ENCODE assay signal across 9 cellular contexts in genomic region chr12:47824629-47825028, GRCh38. TPM values are rescaled to one million over a fixed set of nuclear protein-coding genes. Genes with fewer than 3 reads are reported as not detected.
A peak's percentile ranks its signal among the peaks of the same experiment; 100 is the strongest.
DNase-seq lines count a peak whose midpoint lies in the region; ATAC-seq and TF ChIP-seq lines count a peak whose summit lies in the region.
"Had no signal": no experiment of that assay in that cellular context is flagged by ENCODE, and none has a peak within 500 bp of the region (broad histone marks: within the 10 kb centered on the region; RNA-seq: fewer than 3 reads in every experiment).

No MANE protein-coding gene starts in this region.

- H4K8ac ChIP-seq in trophoblast cell (ENCODE audit: low read depth, low read length): no peak overlapping the region

- POLR2A ChIA-PET in CD4-positive, alpha-beta T cell (lab: Charles Lee): interaction anchor here (0.7 to 16.4 kb wide), 7 partner anchors 9 to 374 kb away, joined by 3 to 274 read pairs (median 5); no protein-coding TSS in a partner anchor

- intact Hi-C loops in CD4-positive, alpha-beta T cell (cut with DNase I, micrococcal nuclease): loop anchor here (2.0 to 10.0 kb wide), 2 partner anchors 16 to 1610 kb away; no protein-coding TSS in a partner anchor
- intact Hi-C loops in psoas muscle (cut with DNase I): no loop called here

- no peaks in the 10 kb centered on the region for H3K9me3 ChIP-seq in CD4-positive, alpha-beta T cell (ENCODE audit: control insufficient read depth, low read length)
- H3K9me3 ChIP-seq in Loucy (ENCODE audit: insufficient read depth, low read depth, low read length) (no peaks in the 10 kb centered on the region), trophoblast cell (ENCODE audit: insufficient read depth, low read depth, low read length) (no peaks in the 10 kb centered on the region), psoas muscle (no peaks in the 10 kb centered on the region)

- peak overlapping the region; percentile 75 for H3K4me3 Mint-ChIP-seq in CD4-positive, alpha-beta T cell
- H3K4me3 Mint-ChIP-seq in chondrocyte (ENCODE audit: unreplicated experiment): no peak overlapping the region

- H2AK5ac ChIP-seq in trophoblast cell (ENCODE audit: low read length): no peak overlapping the region

- H3K27me3 ChIP-seq in CD4-positive, alpha-beta T cell (ENCODE audit: control insufficient read depth, insufficient read depth, low read length): no peaks in the 10 kb centered on the region
- H3K27me3 ChIP-seq in Loucy (ENCODE audit: insufficient read depth, low read length, poor library complexity, severe bottlenecking) (no peaks in the 10 kb centered on the region), trophoblast cell (ENCODE audit: insufficient read depth, low read length) (no peaks in the 10 kb centered on the region), psoas muscle (ENCODE audit: insufficient read depth in 3 of 3, low read length in 2 of 3) (no peaks in the 10 kb centered on the region)

- no peak overlapping the region for H2BK5ac ChIP-seq in trophoblast cell (ENCODE audit: low read depth, low read length, poor library complexity)

- H4K20me1 ChIP-seq in Loucy (ENCODE audit: insufficient read depth, low read length, poor library complexity, severe bottlenecking): no peaks in the 10 kb centered on the region

- no peak overlapping the region for H3K9ac ChIP-seq in Loucy (ENCODE audit: low read depth, low read length, poor library complexity, severe bottlenecking)
- H3K9ac ChIP-seq in trophoblast cell (ENCODE audit: low read length): no peak overlapping the region

- no peak for DNase-seq in CD4-positive, alpha-beta T cell
- DNase-seq in chondrocyte (ENCODE audit: low spot score) (no peak), trophoblast cell (no peak), psoas muscle (no peak), GM03348 (ENCODE audit: low spot score) (no peak), NCI-H345 treated with DMSO at 0.1 percent for 48 hours (lab: John Stamatoyannopoulos, UW; ENCODE audit: unreplicated experiment) (no peak)
- DNase-seq in activated effector memory CD4-positive, alpha-beta T cell treated with anti-CD3 and anti-CD28 coated beads, Interleukin-2, amount 50 U/mL, for 16 hours: no peak
- DNase-seq: NCI-H748 treated with DMSO at 0.1 percent for 48 hours had no signal

- no peaks in the 10 kb centered on the region for H3K36me3 Mint-ChIP-seq in CD4-positive, alpha-beta T cell (ENCODE audit: low read depth)
- no peaks in the 10 kb centered on the region for H3K36me3 Mint-ChIP-seq in chondrocyte (ENCODE audit: low read depth)

- H3K79me1 ChIP-seq in trophoblast cell (ENCODE audit: low read length): peaks cover 36% of the 10 kb centered on the region

- H3K9me3 Mint-ChIP-seq in CD4-positive, alpha-beta T cell: no peaks in the 10 kb centered on the region
- H3K9me3 Mint-ChIP-seq in chondrocyte (ENCODE audit: low read depth): no peaks in the 10 kb centered on the region

- H3K4me1 ChIP-seq in Loucy (ENCODE audit: insufficient read depth, low read length, poor library complexity, severe bottlenecking) (peaks cover 27% of the 10 kb centered on the region), trophoblast cell (ENCODE audit: control insufficient read depth in 1 of 2, insufficient read depth in 2 of 2, low read length in 2 of 2) (peaks cover 37 to 41% of the 10 kb centered on the region in 2 experiments), psoas muscle (peaks cover 42% of the 10 kb centered on the region)

- CTCF ChIA-PET in CD4-positive, alpha-beta T cell (lab: Charles Lee): interaction anchor here (0.9 to 1.7 kb wide), 4 partner anchors 9 to 15 kb away, joined by 3 to 6 read pairs (median 4); no protein-coding TSS in a partner anchor

- peak overlapping the region; percentile 73 for H2AFZ ChIP-seq in Loucy (ENCODE audit: low read length)
- no peak overlapping the region for H2AFZ ChIP-seq in trophoblast cell (ENCODE audit: insufficient read depth, low read length, poor library complexity)

- peaks cover 13% of the 10 kb centered on the region; the same call in 1 of the 2 replicates for H3K79me2 ChIP-seq in Loucy (ENCODE audit: insufficient read depth, low read length)
- peaks cover 11% of the 10 kb centered on the region for H3K79me2 ChIP-seq in trophoblast cell (ENCODE audit: control insufficient read depth, insufficient read depth, low read length, poor library complexity)

- peak overlapping the region; percentile 89 for H3K27ac Mint-ChIP-seq in CD4-positive, alpha-beta T cell
- peak overlapping the region; percentile 57 for H3K27ac Mint-ChIP-seq in chondrocyte (ENCODE audit: unreplicated experiment)

- H3K4me2 ChIP-seq in Loucy (ENCODE audit: low read depth, low read length, poor library complexity, severe bottlenecking) (peak overlapping the region; percentile 17), trophoblast cell (ENCODE audit: low read length) (no peak overlapping the region)

- H3K18ac ChIP-seq in trophoblast cell (ENCODE audit: low read length): no peak overlapping the region

- peaks cover 5% of the 10 kb centered on the region; the same call in 1 of the 2 replicates for H3F3A ChIP-seq in Loucy (ENCODE audit: low read depth)

- peak overlapping the region; percentile 24 for H2BK12ac ChIP-seq in trophoblast cell (ENCODE audit: low read length)

- WGBS in trophoblast cell (ENCODE audit: extremely low coverage, insufficient coverage, insufficient read length): no CpG with 5 or more reads among the region's 2 CpGs
- 81 to 86% (median 81%) methylated on average over 2 of the region's 2 CpGs for WGBS in psoas muscle, 3 donors

- H3K14ac ChIP-seq in trophoblast cell (ENCODE audit: low read length): no peak overlapping the region

- peak overlapping the region; percentile 52 for H4K91ac ChIP-seq in trophoblast cell (ENCODE audit: low read depth, low read length)

- H4K12ac ChIP-seq in trophoblast cell (ENCODE audit: low read depth, low read length): no peak overlapping the region

- no peaks in the 10 kb centered on the region for H3K9me2 ChIP-seq in Loucy (replicated peaks; ENCODE audit: low read depth, low read length)

- H3K4me3 ChIP-seq in Loucy (ENCODE audit: low read length, poor library complexity, severe bottlenecking) (no peak overlapping the region), trophoblast cell (ENCODE audit: low read depth, low read length) (no peak overlapping the region), psoas muscle (no peak overlapping the region)

- no peaks in the 10 kb centered on the region for H3K36me3 ChIP-seq in Loucy (ENCODE audit: insufficient read depth, low read length)
- no peaks in the 10 kb centered on the region for H3K36me3 ChIP-seq in trophoblast cell (ENCODE audit: control insufficient read depth in 1 of 2, insufficient read depth in 2 of 2, low read length in 2 of 2)
- no peaks in the 10 kb centered on the region for H3K36me3 ChIP-seq in psoas muscle (ENCODE audit: insufficient read depth in 1 of 2, low read depth in 1 of 2)

- no peak overlapping the region for H3K4ac ChIP-seq in trophoblast cell (ENCODE audit: low read depth, low read length)

- H3K27ac ChIP-seq in CD4-positive, alpha-beta T cell (ENCODE audit: low read depth, low read length): peak overlapping the region; percentile 70
- no peak overlapping the region for H3K27ac ChIP-seq in trophoblast cell (ENCODE audit: low read depth, low read length)
- no peak overlapping the region for H3K27ac ChIP-seq in psoas muscle

- no peaks in the 10 kb centered on the region for H3K27me3 Mint-ChIP-seq in CD4-positive, alpha-beta T cell
- H3K27me3 Mint-ChIP-seq in chondrocyte (ENCODE audit: low read depth): no peaks in the 10 kb centered on the region

- peaks cover 92% of the 10 kb centered on the region for H3K4me1 Mint-ChIP-seq in CD4-positive, alpha-beta T cell (ENCODE audit: low read depth)
- peaks cover 74% of the 10 kb centered on the region for H3K4me1 Mint-ChIP-seq in chondrocyte (ENCODE audit: low read depth)

- no peak for TF ChIP-seq CTCF in CD4-positive, alpha-beta T cell (IDR thresholded peaks at IDR 0.05)
- TF ChIP-seq CTCF in Loucy (conservative IDR thresholded peaks at IDR 0.05; ENCODE audit: low read length): no peak
- no peak for TF ChIP-seq CTCF in chondrocyte (IDR thresholded peaks at IDR 0.05)
- no peak for TF ChIP-seq CTCF in psoas muscle (IDR thresholded peaks at IDR 0.05)

- ATAC-seq in CD4-positive, alpha-beta T cell (ENCODE audit: poor library complexity): no peak
- ATAC-seq in psoas muscle: no peak

- no peak overlapping the region for H2BK120ac ChIP-seq in trophoblast cell (ENCODE audit: insufficient read depth, low read length, poor library complexity)

- no peak overlapping the region for H3K23ac ChIP-seq in trophoblast cell (ENCODE audit: low read length)

RNA-seq across cellular contexts. Expression of gene HDAC7, which starts 4.9 kb away (rescaled TPM):
- 100 to 1,000 TPM; 116 to 122 TPM for total RNA-seq in CD4-positive, alpha-beta T cell
- total RNA-seq in chondrocyte (79.1 to 93.2 TPM (median 89.6 TPM) in 3 replicates), psoas muscle (10 to 100 TPM; 21.4 to 27.8 (median 23.5) TPM)
- 47.8 and 51.3 TPM in 2 replicates for polyA plus RNA-seq in trophoblast cell (2013)
- 10 to 100 TPM; 11.0 to 25.2 (median 13.6) TPM for polyA plus RNA-seq in psoas muscle

RNA-seq across cellular contexts. Expression of gene SLC48A1, which starts 51.6 kb away (rescaled TPM):
- 1 to 10 TPM; 4.5 to 5.8 TPM for total RNA-seq in CD4-positive, alpha-beta T cell
- total RNA-seq in chondrocyte (11.4 to 18.4 TPM (median 11.5 TPM) in 3 replicates), psoas muscle (10 to 100 TPM; 21.8 to 28.7 (median 27.3) TPM)
- 4.7 and 4.8 TPM in 2 replicates for polyA plus RNA-seq in trophoblast cell (2013)
- 10 to 100 TPM; 12.7 to 23.5 (median 19.6) TPM for polyA plus RNA-seq in psoas muscle

Comparison
In these comparisons a context has a peak if more than half of its experiments do, and no peak if none do; other contexts are left out.
1. intact Hi-C loops: an anchor here in CD4-positive, alpha-beta T cell (2.0 to 10.0 kb wide); none called in psoas muscle.